In genomic region chr4:102627831-102628523, GRCh38 we compare ENCODE assay signal across 9 cellular contexts.
A peak's percentile ranks its signal among the peaks of the same experiment; 100 is the strongest.
DNase-seq lines count a peak whose midpoint lies in the region; FAIRE-seq and TF ChIP-seq lines count a peak whose summit lies in the region.
"Had no signal": no experiment of that assay in that cellular context is flagged by ENCODE, and none has a peak within 500 bp of the region (broad histone marks: within the 10 kb centered on the region; RNA-seq: fewer than 3 reads in every experiment).

No MANE protein-coding gene starts in this region.

- peaks cover 18% of the 10 kb centered on the region for H3K4me1 Mint-ChIP-seq in Caco-2 (ENCODE audit: low read depth, unreplicated experiment)

- no peak for TF ChIP-seq CTCF in keratinocyte (optimal IDR thresholded peaks at IDR 0.05 in 1 of 3, IDR thresholded peaks at IDR 0.05 in 1 of 3, conservative IDR thresholded peaks at IDR 0.05 in 1 of 3; ENCODE audit: extremely low read depth in 1 of 3, insufficient read depth in 2 of 3, low read length in 3 of 3)
- no peak for TF ChIP-seq CTCF in WERI-Rb-1 (IDR thresholded peaks at IDR 0.05; ENCODE audit: low read depth, low read length)
- no peak for TF ChIP-seq CTCF in Caco-2 (IDR thresholded peaks at IDR 0.05; ENCODE audit: insufficient read depth in 1 of 2, low read depth in 1 of 2, low read length in 1 of 2, severe bottlenecking in 1 of 2, unreplicated experiment in 1 of 2)

- no peaks in the 10 kb centered on the region for H3K9me3 ChIP-seq in keratinocyte (ENCODE audit: control insufficient read depth, low read depth, low read length)
- H3K9me3 ChIP-seq in WERI-Rb-1 (ENCODE audit: severe bottlenecking): no peaks in the 10 kb centered on the region
- H3K9me3 ChIP-seq in Caco-2: no peaks in the 10 kb centered on the region

- no peaks in the 10 kb centered on the region for H3K79me2 ChIP-seq in keratinocyte (ENCODE audit: control insufficient read depth, insufficient read depth, low read length)

- H3K4me2 ChIP-seq in keratinocyte (ENCODE audit: control insufficient read depth, extremely low read depth, insufficient read depth, low read depth, low read length): peak overlapping the region; percentile 65

- intact Hi-C loops in Caco-2 (cut with micrococcal nuclease; ENCODE audit: unreplicated experiment): loop anchor here (10.0 kb wide), 1 partner anchor 283 kb away; the partner anchor contains the start of gene SLC39A8

- H3K9me1 ChIP-seq in keratinocyte (ENCODE audit: control insufficient read depth, extremely low read depth, insufficient read depth, low read length): peaks cover 3% of the 10 kb centered on the region

- H3K36me3 Mint-ChIP-seq in Caco-2 (ENCODE audit: insufficient read depth, unreplicated experiment): peaks cover 23% of the 10 kb centered on the region

- no peaks in the 10 kb centered on the region for H3K27me3 Mint-ChIP-seq in Caco-2 (ENCODE audit: insufficient read depth, unreplicated experiment)

- peak overlapping the region in 1 of 3 experiments; percentile 5 for H3K4me3 ChIP-seq in keratinocyte (ENCODE audit: control insufficient read depth in 2 of 3, extremely low read depth in 1 of 3, insufficient read depth in 2 of 3, low read depth in 1 of 3, low read length in 3 of 3)
- no peak overlapping the region for H3K4me3 ChIP-seq in WERI-Rb-1 (ENCODE audit: low read depth, low read length)
- H3K4me3 ChIP-seq in Caco-2 (ENCODE audit: low read depth, low read length): no peak overlapping the region

- H3K27ac Mint-ChIP-seq in Caco-2 (ENCODE audit: unreplicated experiment): no peak overlapping the region

- peak overlapping the region; percentile 83 for H3K27ac ChIP-seq in keratinocyte (ENCODE audit: control insufficient read depth, insufficient read depth, low read length)
- no peak overlapping the region for H3K27ac ChIP-seq in WERI-Rb-1

- FAIRE-seq in keratinocyte (lab: Jason Lieb, UNC): peak; percentile 91

- H3K36me3 ChIP-seq in keratinocyte (ENCODE audit: control insufficient read depth in 2 of 2, extremely low read depth in 1 of 2, insufficient read depth in 2 of 2, low read length in 2 of 2) (peaks cover 0 to 2% of the 10 kb centered on the region in 2 experiments), WERI-Rb-1 (no peaks in the 10 kb centered on the region), Caco-2 (ENCODE audit: control insufficient read depth, insufficient read depth, low read length) (no peaks in the 10 kb centered on the region)

- H3K9me3 Mint-ChIP-seq in Caco-2 (ENCODE audit: unreplicated experiment): no peaks in the 10 kb centered on the region

- H3K27me3 ChIP-seq in keratinocyte (ENCODE audit: control insufficient read depth, extremely low read depth, insufficient read depth, low read length): no peaks in the 10 kb centered on the region
- H3K27me3 ChIP-seq in WERI-Rb-1 (ENCODE audit: insufficient read depth, low read depth, severe bottlenecking): no peaks in the 10 kb centered on the region
- no peaks in the 10 kb centered on the region for H3K27me3 ChIP-seq in Caco-2 (replicated peaks; ENCODE audit: control insufficient read depth, insufficient read depth, low read length)

- H3K4me3 Mint-ChIP-seq in Caco-2 (ENCODE audit: unreplicated experiment): no peak overlapping the region

- dilution Hi-C loops in keratinocyte (cut with MboI; ENCODE audit: extremely low pct_ligation_motif_present, low sequenced_read_pairs): no loop called here

- no peak overlapping the region for H2AFZ ChIP-seq in keratinocyte (ENCODE audit: control insufficient read depth, low read length)

- BruUV-seq in Caco-2 (replicated peaks; lab: Mats Ljungman, UMichigan): no TSS peak

- CTCF ChIA-PET in Caco-2 (lab: Charles Lee): no interaction called here

- DNase-seq in Daoy (ENCODE audit: low read depth): peak; percentile 76
- DNase-seq in HCEC 1CT: peak; percentile 73
- DNase-seq in T1000 (lab: John Stamatoyannopoulos, UW): peak; percentile 32
- no peak for DNase-seq in keratinocyte (ENCODE audit: low read depth, low spot score)
- no peak for DNase-seq in germinal center (ENCODE audit: low spot score)
- no peak for DNase-seq in WERI-Rb-1
- DNase-seq in Caco-2: no peak
- DNase-seq in NCI-H510A (lab: John Stamatoyannopoulos, UW): no peak
- DNase-seq: NCI-H2171 had no signal

- H3K9ac ChIP-seq in keratinocyte (ENCODE audit: control insufficient read depth, extremely low read depth, insufficient read depth, low read length): no peak overlapping the region

- POLR2A ChIA-PET in Caco-2 (lab: Charles Lee): no interaction called here

- H3K4me1 ChIP-seq in keratinocyte (ENCODE audit: control insufficient read depth, extremely low read depth, insufficient read depth, low read length) (peaks cover 24% of the 10 kb centered on the region), Caco-2 (peaks cover 5% of the 10 kb centered on the region)

- no peaks in the 10 kb centered on the region for H4K20me1 ChIP-seq in keratinocyte (ENCODE audit: control insufficient read depth, extremely low read depth, insufficient read depth, low read length)

Comparison
In these comparisons a context has a peak if more than half of its experiments do, and no peak if none do; other contexts are left out.
1. DNase-seq: peak in Daoy (single experiment), HCEC 1CT (single experiment) and T1000 (single experiment); none in keratinocyte (single experiment), germinal center (single experiment), WERI-Rb-1 (single experiment), Caco-2 (0 of 2) and NCI-H510A (single experiment).